Comparison of ENCODE assay signal across 7 cellular contexts in the genomic region with DNA sequence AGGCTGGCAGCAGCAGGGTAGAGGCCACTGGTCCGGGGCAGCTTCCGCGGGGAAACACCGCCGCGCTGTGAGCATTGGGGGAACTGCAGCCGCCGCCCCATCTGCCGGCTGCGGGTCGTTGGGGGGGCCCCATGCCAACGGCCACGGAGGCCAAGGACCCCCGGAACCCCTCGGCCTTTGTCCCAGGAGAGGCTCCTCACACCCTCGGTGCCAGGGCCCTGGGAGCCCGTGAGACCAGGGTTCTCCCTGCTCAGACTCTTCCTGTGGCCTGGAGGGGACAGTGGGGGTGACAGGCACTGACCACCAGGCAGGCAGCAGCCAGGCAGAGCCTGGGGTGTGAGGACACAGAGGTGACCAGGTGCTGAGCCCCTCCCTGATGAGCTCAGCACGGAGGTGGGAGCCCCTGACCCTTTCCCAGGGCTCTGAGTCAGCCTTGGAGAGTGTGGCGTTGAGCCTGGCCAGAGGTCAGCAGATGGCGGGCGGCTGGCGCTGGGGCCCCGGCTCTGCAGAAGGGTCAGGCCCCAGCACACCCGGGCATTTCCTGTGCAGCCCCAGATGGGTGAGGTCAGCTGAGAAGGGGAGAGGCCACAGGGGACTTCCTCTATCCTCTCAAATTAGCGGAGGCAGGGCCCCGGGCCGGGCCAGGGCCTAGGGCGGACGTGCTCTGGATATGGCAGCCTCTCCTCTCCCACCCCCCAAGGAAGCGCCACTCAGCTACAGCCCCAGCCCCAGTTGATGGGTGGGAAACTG. TPM values are rescaled to one million over a fixed set of nuclear protein-coding genes. Genes with fewer than 3 reads are reported as not detected.
DNase-seq lines count a peak whose midpoint lies in the region; ATAC-seq, FAIRE-seq and TF ChIP-seq lines count a peak whose summit lies in the region.

No MANE protein-coding gene starts in this region.

- no peaks in the 10 kb centered on the region for H3K36me3 Mint-ChIP-seq in nephron progenitor cell (ENCODE audit: low read depth)

- FAIRE-seq in GM18507 (lab: Jason Lieb, UNC): no peak

- H3K9me3 Mint-ChIP-seq in nephron progenitor cell: no peaks in the 10 kb centered on the region
- no peaks in the 10 kb centered on the region for H3K9me3 Mint-ChIP-seq in stimulated activated naive CD8-positive, alpha-beta T cell treated with anti-CD3 and anti-CD28 coated beads, Interleukin-15, amount 100 ng/mL, for 72 hours

- peaks cover 20% of the 10 kb centered on the region for H3K27me3 Mint-ChIP-seq in nephron progenitor cell (ENCODE audit: low read depth, poor library complexity)
- peaks cover 66% of the 10 kb centered on the region for H3K27me3 Mint-ChIP-seq in stimulated activated naive CD8-positive, alpha-beta T cell treated with anti-CD3 and anti-CD28 coated beads, Interleukin-15, amount 100 ng/mL, for 72 hours

- H3K4me1 Mint-ChIP-seq in nephron progenitor cell: peaks cover 44% of the 10 kb centered on the region
- H3K4me1 Mint-ChIP-seq in stimulated activated naive CD8-positive, alpha-beta T cell treated with anti-CD3 and anti-CD28 coated beads, Interleukin-15, amount 100 ng/mL, for 72 hours: peaks cover 7% of the 10 kb centered on the region

- no peak overlapping the region for H3K27ac Mint-ChIP-seq in nephron progenitor cell
- no peak overlapping the region for H3K27ac Mint-ChIP-seq in stimulated activated naive CD8-positive, alpha-beta T cell treated with anti-CD3 and anti-CD28 coated beads, Interleukin-15, amount 100 ng/mL, for 72 hours

- DNase-seq in GM18507 (ENCODE audit: extremely low spot score, insufficient read length, low read depth): peak; percentile 76
- DNase-seq in NCI-H1092 treated with DMSO at 0.1 percent for 48 hours (lab: John Stamatoyannopoulos, UW): peak; percentile 31
- peak; percentile 67 for DNase-seq in activated CD8-positive, alpha-beta memory T cell treated with anti-CD3 and anti-CD28 coated beads, Interleukin-2, amount 50 U/mL, for 4 hours
- peak; percentile 80 for DNase-seq in nephron progenitor cell
- DNase-seq in stimulated activated naive CD8-positive, alpha-beta T cell treated with anti-CD3 and anti-CD28 coated beads, Interleukin-15, amount 100 ng/mL, for 72 hours: peak; percentile 74
- no peak for DNase-seq in hepatic stellate cell (ENCODE audit: low spot score)

- TF ChIP-seq CTCF in nephron progenitor cell (IDR thresholded peaks at IDR 0.05): peak; percentile 87

- no peak overlapping the region for H3K4me3 Mint-ChIP-seq in nephron progenitor cell
- no peak overlapping the region for H3K4me3 Mint-ChIP-seq in stimulated activated naive CD8-positive, alpha-beta T cell treated with anti-CD3 and anti-CD28 coated beads, Interleukin-15, amount 100 ng/mL, for 72 hours

- peak; percentile 47 for ATAC-seq in esophagus mucosa
- peak; percentile 94 for ATAC-seq in stimulated activated naive CD8-positive, alpha-beta T cell treated with anti-CD3 and anti-CD28 coated beads, Interleukin-15, amount 100 ng/mL, for 72 hours

RNA-seq across cellular contexts. Expression of a gene that starts 17.9 kb away (rescaled TPM):
- 13.0 TPM for total RNA-seq in esophagus mucosa

RNA-seq across cellular contexts. Expression of a gene that starts 42.5 kb away (rescaled TPM):
- total RNA-seq in esophagus mucosa: 91.7 TPM
